ENCODE assay signal across 8 cellular contexts in genomic region chr12:57006809-57007475, GRCh38. TPM values are rescaled to one million over a fixed set of nuclear protein-coding genes. Genes with fewer than 3 reads are reported as not detected.
DNase-seq lines count a peak whose midpoint lies in the region; ATAC-seq and TF ChIP-seq lines count a peak whose summit lies in the region.

No MANE protein-coding gene starts in this region.

- peak in 1 of 2 experiments; percentile 7 for TF ChIP-seq CTCF in brain (conservative IDR thresholded peaks at IDR 0.05)

- H3K36me3 ChIP-seq in KOPT-K1 (ENCODE audit: insufficient read depth, low read length): peaks cover 29% of the 10 kb centered on the region

- DNase-seq in AML-193 (lab: John Stamatoyannopoulos, UW): peak; percentile 35 to 57
- no peak for DNase-seq in natural killer cell treated with Interleukin-12 subunit alpha and Interleukin-12 subunit beta and Interleukin-15 and Interleukin-18, amount 100 ng/mL, for 72 hours (ENCODE audit: low spot score)
- no peak for DNase-seq in NCI-H748 (lab: John Stamatoyannopoulos, UW; ENCODE audit: unreplicated experiment)
- DNase-seq in NCI-H748 treated with DMSO at 0.1 percent for 48 hours (lab: John Stamatoyannopoulos, UW): no peak
- DNase-seq in HPDE6-E6E7 (ENCODE audit: extremely low spot score): no peak
- DNase-seq in DMS53 treated with DMSO at 0.1 percent for 48 hours (lab: John Stamatoyannopoulos, UW; ENCODE audit: unreplicated experiment): no peak

- peaks cover 74% of the 10 kb centered on the region for H3K4me1 Mint-ChIP-seq in brain
- peaks cover 32 to 53% of the 10 kb centered on the region in 2 donors for H3K4me1 Mint-ChIP-seq in natural killer cell treated with Interleukin-12 subunit alpha and Interleukin-12 subunit beta and Interleukin-15 and Interleukin-18, amount 100 ng/mL, for 72 hours (ENCODE audit: low read depth in 2 of 2)

- H3K27me3 Mint-ChIP-seq in brain: peaks cover 10% of the 10 kb centered on the region
- H3K27me3 Mint-ChIP-seq in natural killer cell treated with Interleukin-12 subunit alpha and Interleukin-12 subunit beta and Interleukin-15 and Interleukin-18, amount 100 ng/mL, for 72 hours: peaks cover 0 to 2% of the 10 kb centered on the region in 2 donors

- peaks cover 26% of the 10 kb centered on the region for H3K36me3 Mint-ChIP-seq in brain
- peaks cover 24% of the 10 kb centered on the region for H3K36me3 Mint-ChIP-seq in natural killer cell treated with Interleukin-12 subunit alpha and Interleukin-12 subunit beta and Interleukin-15 and Interleukin-18, amount 100 ng/mL, for 72 hours

- peaks cover 0 to 2% (median 0%) of the 10 kb centered on the region in 5 experiments for H3K9me3 Mint-ChIP-seq in brain
- H3K9me3 Mint-ChIP-seq in natural killer cell treated with Interleukin-12 subunit alpha and Interleukin-12 subunit beta and Interleukin-15 and Interleukin-18, amount 100 ng/mL, for 72 hours: no peaks in the 10 kb centered on the region

- peak overlapping the region; percentile 75 to 92 (median 84) for H3K27ac Mint-ChIP-seq in brain
- H3K27ac Mint-ChIP-seq in natural killer cell treated with Interleukin-12 subunit alpha and Interleukin-12 subunit beta and Interleukin-15 and Interleukin-18, amount 100 ng/mL, for 72 hours: peak overlapping the region; percentile 85 to 97

- peak overlapping the region; percentile 85 to 95 (median 89) for H3K4me3 Mint-ChIP-seq in brain
- H3K4me3 Mint-ChIP-seq in natural killer cell treated with Interleukin-12 subunit alpha and Interleukin-12 subunit beta and Interleukin-15 and Interleukin-18, amount 100 ng/mL, for 72 hours: peak overlapping the region; percentile 87

- H3K27ac ChIP-seq in KOPT-K1 (ENCODE audit: low read depth, low read length, poor library complexity, severe bottlenecking): peak overlapping the region; percentile 20

- H3K9me3 ChIP-seq in KOPT-K1 (ENCODE audit: insufficient read depth, low read length, poor library complexity, severe bottlenecking): no peaks in the 10 kb centered on the region

- ATAC-seq in natural killer cell treated with Interleukin-12 subunit alpha and Interleukin-12 subunit beta and Interleukin-15 and Interleukin-18, amount 100 ng/mL, for 72 hours: peak; percentile 29 to 37

RNA-seq across cellular contexts. Expression of gene ZBTB39, which starts 0.6 kb away (rescaled TPM):
- 2.9 TPM for polyA plus RNA-seq in brain (ENCODE audit: insufficient read depth, low read depth, low replicate concordance)
- 10 to 100 TPM in 1 of 2 donors, 1 to 10 TPM in 1; 8.1 to 12.1 TPM for total RNA-seq in natural killer cell treated with Interleukin-12 subunit alpha and Interleukin-12 subunit beta and Interleukin-15 and Interleukin-18, amount 100 ng/mL, for 72 hours

RNA-seq across cellular contexts. Expression of gene TAC3, which starts 9.4 kb away (rescaled TPM):
- 4.5 TPM for polyA plus RNA-seq in brain (ENCODE audit: insufficient read depth, low read depth, low replicate concordance)
- total RNA-seq in natural killer cell treated with Interleukin-12 subunit alpha and Interleukin-12 subunit beta and Interleukin-15 and Interleukin-18, amount 100 ng/mL, for 72 hours: under 1 TPM in 1 of 2 donors, not detected in 1; 0.45 TPM

RNA-seq across cellular contexts. Expression of gene MYO1A, which starts 43.0 kb away (rescaled TPM):
- not detected for polyA plus RNA-seq in brain (ENCODE audit: insufficient read depth, low read depth, low replicate concordance)
- total RNA-seq in natural killer cell treated with Interleukin-12 subunit alpha and Interleukin-12 subunit beta and Interleukin-15 and Interleukin-18, amount 100 ng/mL, for 72 hours: 1 to 10 TPM in 1 of 2 donors, under 1 TPM in 1; 0.48 to 2.5 TPM

RNA-seq across cellular contexts. Expression of gene RDH16, which starts 49.5 kb away (rescaled TPM):
- 0.17 TPM for polyA plus RNA-seq in brain (ENCODE audit: insufficient read depth, low read depth, low replicate concordance)
- total RNA-seq in natural killer cell treated with Interleukin-12 subunit alpha and Interleukin-12 subunit beta and Interleukin-15 and Interleukin-18, amount 100 ng/mL, for 72 hours: under 1 TPM; 0.52 to 0.78 TPM

Comparison
In these comparisons a context has a peak if more than half of its experiments do, and no peak if none do; other contexts are left out.
1. DNase-seq: peak in AML-193 (2 of 2); none in natural killer cell treated with Interleukin-12 subunit alpha and Interleukin-12 subunit beta and Interleukin-15 and Interleukin-18, amount 100 ng/mL, for 72 hours (single experiment), NCI-H748 (single experiment), NCI-H748 treated with DMSO at 0.1 percent for 48 hours (single experiment), HPDE6-E6E7 (single experiment) and DMS53 treated with DMSO at 0.1 percent for 48 hours (single experiment).